22 cellular contexts compared by ENCODE assay signal in genomic region chr4:109113511-109113910, GRCh38.
"Had no signal": no experiment of that assay in that cellular context is flagged by ENCODE, and none has a peak within 500 bp of the region (broad histone marks: within the 10 kb centered on the region; RNA-seq: fewer than 3 reads in every experiment).

No MANE protein-coding gene starts in this region.

- ATAC-seq: activated CD8-positive, alpha-beta memory T cell treated with anti-CD3 and anti-CD28 coated beads, Interleukin-2, amount 10 ng/mL, durations not matched to agents 7 days and 5 days; body of pancreas; left lung; stimulated activated naive CD8-positive, alpha-beta T cell treated with anti-CD3 and anti-CD28 coated beads, Interleukin-15, amount 100 ng/mL, for 72 hours; T-cell had no signal

- DNase-seq: activated B cell treated with CpG ODN at 0.5 μM for 24 hours; activated CD4-positive, alpha-beta memory T cell treated with anti-CD3 and anti-CD28 coated beads, Interleukin-2, amount 10 ng/mL, durations not matched to agents 7 days and 5 days; activated CD4-positive, alpha-beta T cell treated with anti-CD3 and anti-CD28 coated beads for 48 hours; activated CD8-positive, alpha-beta memory T cell treated with anti-CD3 and anti-CD28 coated beads, Interleukin-2, amount 10 ng/mL, durations not matched to agents 7 days and 5 days; amygdala; body of pancreas; central memory CD4-positive, alpha-beta T cell; erythroblast; head of caudate nucleus; left lung; mammary epithelial cell; small intestine; stimulated activated CD4-positive, alpha-beta T cell treated with anti-CD3 and anti-CD28 coated beads, Interleukin-4, amount 100 ng/mL, for 1 hour; stimulated activated naive CD8-positive, alpha-beta T cell treated with anti-CD3 and anti-CD28 coated beads, Interleukin-15, amount 100 ng/mL, for 72 hours; T-cell; T-helper 9 cell; transverse colon; uterus had no signal

- H3K4me3 ChIP-seq: body of pancreas, coronary artery, left lung, prostate gland, right atrium auricular region, suprapubic skin, transverse colon, uterus had no signal
